In the genomic region with DNA sequence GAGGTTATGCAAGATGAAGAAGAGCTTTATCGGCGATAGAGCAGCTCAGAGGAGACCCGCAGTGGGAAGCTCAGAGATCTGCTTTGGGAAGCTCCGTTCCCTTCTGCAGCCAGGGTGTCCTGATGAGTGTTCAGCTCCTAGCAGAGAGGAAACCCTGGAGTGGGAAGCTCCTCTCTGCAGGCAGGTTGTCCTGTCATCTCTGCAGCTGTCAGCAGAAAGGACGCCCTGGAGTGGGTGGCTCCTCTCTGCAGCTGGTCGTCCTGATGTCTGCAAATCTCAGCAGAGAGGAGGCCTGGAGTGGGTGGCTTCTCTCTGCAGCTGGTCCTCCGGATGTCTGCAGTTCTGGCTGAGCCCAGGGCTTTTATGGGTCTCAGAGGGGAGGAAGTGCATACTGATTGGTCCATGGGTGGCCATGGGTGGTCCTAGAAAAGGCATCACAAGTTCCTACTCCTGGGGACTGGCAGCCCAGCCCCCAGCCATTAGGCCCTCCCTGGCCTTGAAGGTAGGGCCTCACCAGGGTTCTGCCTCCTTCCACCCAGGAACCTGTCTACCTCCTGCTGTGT, we compare ENCODE assay signal across 1 cellular context.
TF ChIP-seq lines count a peak whose summit lies in the region.

No MANE protein-coding gene starts in this region.

TF ChIP-seq in H1, 55 proteins besides CTCF, POLR2A, EP300 and RAD21 (continued from another document):
- TF ChIP-seq, protein P1, sequence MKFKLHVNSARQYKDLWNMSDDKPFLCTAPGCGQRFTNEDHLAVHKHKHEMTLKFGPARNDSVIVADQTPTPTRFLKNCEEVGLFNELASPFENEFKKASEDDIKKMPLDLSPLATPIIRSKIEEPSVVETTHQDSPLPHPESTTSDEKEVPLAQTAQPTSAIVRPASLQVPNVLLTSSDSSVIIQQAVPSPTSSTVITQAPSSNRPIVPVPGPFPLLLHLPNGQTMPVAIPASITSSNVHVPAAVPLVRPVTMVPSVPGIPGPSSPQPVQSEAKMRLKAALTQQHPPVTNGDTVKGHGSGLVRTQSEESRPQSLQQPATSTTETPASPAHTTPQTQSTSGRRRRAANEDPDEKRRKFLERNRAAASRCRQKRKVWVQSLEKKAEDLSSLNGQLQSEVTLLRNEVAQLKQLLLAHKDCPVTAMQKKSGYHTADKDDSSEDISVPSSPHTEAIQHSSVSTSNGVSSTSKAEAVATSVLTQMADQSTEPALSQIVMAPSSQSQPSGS (IDR thresholded peaks at IDR 0.05; ENCODE audit: low read length) = no peak
- no peak for TF ChIP-seq ZNF274 (IDR thresholded peaks at IDR 0.05; ENCODE audit: borderline replicate concordance, extremely low read depth, low read length)
- no peak for TF ChIP-seq EZH2 (IDR thresholded peaks at IDR 0.05; ENCODE audit: low read depth, low read length, severe bottlenecking)
- no peak for TF ChIP-seq ASH2L (IDR thresholded peaks at IDR 0.05; ENCODE audit: low read length)
- TF ChIP-seq RNF2 (IDR thresholded peaks at IDR 0.05; ENCODE audit: borderline replicate concordance, low read depth, low read length, missing control alignments, poor library complexity, severe bottlenecking) = no peak
- no peak for TF ChIP-seq RFX5 (IDR thresholded peaks at IDR 0.05; ENCODE audit: borderline replicate concordance, low read depth, low read length)
- TF ChIP-seq NRF1 (IDR thresholded peaks at IDR 0.05; ENCODE audit: low read depth, low read length) = no peak
